Comparison of ENCODE assay signal across 15 cellular contexts in genomic region chr7:137983308-137984008, GRCh38. TPM values are rescaled to one million over a fixed set of nuclear protein-coding genes. Genes with fewer than 3 reads are reported as not detected.
DNase-seq lines count a peak whose midpoint lies in the region; ATAC-seq and TF ChIP-seq lines count a peak whose summit lies in the region.
"Had no signal": no experiment of that assay in that cellular context is flagged by ENCODE, and none has a peak within 500 bp of the region (broad histone marks: within the 10 kb centered on the region; RNA-seq: fewer than 3 reads in every experiment).

No MANE protein-coding gene starts in this region.

- in situ Hi-C loops in ACHN (cut with HindIII; ENCODE audit: low pct_ligation_motif_present, low pct_unique_long_range_greater_than_20kb, low sequenced_read_pairs): no loop called here

- TF ChIP-seq CTCF in dorsolateral prefrontal cortex (IDR thresholded peaks at IDR 0.05 in 54 of 56, conservative IDR thresholded peaks at IDR 0.05 in 2 of 56; ENCODE audit: low read depth in 1 of 56, partially characterized antibody in 56 of 56): no peak
- no peak for TF ChIP-seq CTCF in thoracic aorta (IDR thresholded peaks at IDR 0.05)

- H3K27me3 ChIP-seq in dorsolateral prefrontal cortex (no peaks in the 10 kb centered on the region), thoracic aorta (replicated peaks; ENCODE audit: insufficient read depth) (no peaks in the 10 kb centered on the region)
- H3K27me3 ChIP-seq: cardiac muscle cell, MG63 had no signal

- no peak overlapping the region for H3K4me3 ChIP-seq in dorsolateral prefrontal cortex
- H3K4me3 ChIP-seq in thoracic aorta: peak overlapping the region; percentile 3
- H3K4me3 ChIP-seq: cardiac muscle cell, MG63 had no signal

- H3K9me3 ChIP-seq in thoracic aorta: no peaks in the 10 kb centered on the region
- H3K9me3 ChIP-seq: MG63 had no signal

- intact Hi-C loops in dorsolateral prefrontal cortex (cut with DNase I) (no loop called here), left colon (cut with DNase I, micrococcal nuclease) (no loop called here)

- H3K36me3 ChIP-seq in thoracic aorta: no peaks in the 10 kb centered on the region
- H3K36me3 ChIP-seq: cardiac muscle cell, MG63 had no signal

- DNase-seq in NCI-H2081 treated with DMSO at 0.1 percent for 48 hours (lab: John Stamatoyannopoulos, UW) (peak; percentile 46), dorsolateral prefrontal cortex (peak in 4 of 10 donors; percentile 10 to 58 (median 52)), midbrain (lab: John Stamatoyannopoulos, UW) (peak; percentile 41), thoracic aorta (ENCODE audit: low spot score) (no peak), left colon (no peak), ACHN (no peak), middle frontal gyrus (ENCODE audit: extremely low spot score, low spot score) (no peak)
- DNase-seq: activated effector memory CD4-positive, alpha-beta T cell treated with Interleukin-2 at 50 U/mL for 16 hours; MG63; NK-92 treated with Interleukin-12 subunit alpha and Interleukin-12 subunit beta, amount 100 ng/mL, for 24 hours; occipital lobe; stimulated activated CD4-positive, alpha-beta T cell treated with anti-CD3 and anti-CD28 coated beads, Interleukin-4, amount 100 ng/mL, for 1 hour had no signal

- H3K27ac ChIP-seq in dorsolateral prefrontal cortex: peak overlapping the region in 48 of 59 donors; percentile 6 to 71 (median 51)
- peak overlapping the region; percentile 96 for H3K27ac ChIP-seq in thoracic aorta
- H3K27ac ChIP-seq: cardiac muscle cell had no signal

- ATAC-seq in thoracic aorta (ENCODE audit: insufficient number of reproducible peaks, low FRiP score, low read depth) (no peak), left colon (no peak), GM19328 (IDR thresholded peaks at IDR 0.05; ENCODE audit: unreplicated experiment) (no peak)
- ATAC-seq: activated CD4-positive, CD25-positive, alpha-beta regulatory T cell treated with anti-CD3 and anti-CD28 coated beads, Interleukin-2, amount 50 U/mL, for 24 hours had no signal

- H3K4me1 ChIP-seq in thoracic aorta (ENCODE audit: control insufficient read depth in 1 of 2, low read depth in 2 of 2): peaks cover 74 to 100% of the 10 kb centered on the region in 2 donors

RNA-seq across cellular contexts. Expression of gene CREB3L2, which starts 18.4 kb away (rescaled TPM):
- 10 to 100 TPM in 116 of 120 experiments, 1 to 10 TPM in 4; 9.1 to 47.0 (median 19.1) TPM for total RNA-seq in dorsolateral prefrontal cortex
- total RNA-seq in thoracic aorta: 10 to 100 TPM; 85.3 to 96.7 TPM
- 10 to 100 TPM; 39.2 to 41.5 TPM for total RNA-seq in left colon

Comparison
In these comparisons a context has a peak if more than half of its experiments do, and no peak if none do; other contexts are left out.
1. DNase-seq: peak in NCI-H2081 treated with DMSO at 0.1 percent for 48 hours (single experiment) and midbrain (single experiment); none in thoracic aorta (single experiment), left colon (0 of 2), ACHN (single experiment) and middle frontal gyrus (single experiment).